21 cellular contexts compared by ENCODE assay signal in the genomic region with DNA sequence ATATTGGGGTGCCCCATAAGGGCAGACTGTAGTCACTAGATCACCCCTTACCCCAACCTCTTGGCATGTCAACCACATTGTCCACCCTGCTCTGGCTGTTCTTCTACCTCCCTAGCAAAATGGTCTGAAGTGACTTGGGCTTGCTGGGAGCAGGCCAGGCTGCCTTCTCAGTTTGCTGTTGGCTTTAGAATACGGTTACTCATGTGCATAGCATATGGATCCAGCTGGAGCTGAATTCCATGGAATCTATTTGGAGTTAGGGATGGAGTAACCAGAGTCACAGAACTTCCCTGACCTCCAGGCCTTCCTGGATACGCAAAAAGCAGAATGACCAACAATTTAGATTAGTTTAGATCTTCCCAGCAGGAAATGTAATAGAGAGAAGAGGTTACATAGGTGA. TPM values are rescaled to one million over a fixed set of nuclear protein-coding genes. Genes with fewer than 3 reads are reported as not detected.
DNase-seq lines count a peak whose midpoint lies in the region; ATAC-seq, FAIRE-seq and TF ChIP-seq lines count a peak whose summit lies in the region.
"Had no signal": no experiment of that assay in that cellular context is flagged by ENCODE, and none has a peak within 500 bp of the region (broad histone marks: within the 10 kb centered on the region; RNA-seq: fewer than 3 reads in every experiment).

No MANE protein-coding gene starts in this region.

- TF ChIP-seq CTCF in A549 (IDR thresholded peaks at IDR 0.05) (no peak), fibroblast of mammary gland (conservative IDR thresholded peaks at IDR 0.05; ENCODE audit: control insufficient read depth, insufficient read depth, low read depth, low read length) (no peak), osteoblast (IDR thresholded peaks at IDR 0.05; ENCODE audit: extremely low read depth, low read depth, low read length) (no peak)

- H4K20me1 ChIP-seq in osteoblast (ENCODE audit: insufficient read depth, low read length): no peaks in the 10 kb centered on the region

- H3K4me2 ChIP-seq in A549 (no peak overlapping the region), osteoblast (ENCODE audit: insufficient read depth, low read length) (no peak overlapping the region)

- ATAC-seq in A549: no peak

- peaks cover 17% of the 10 kb centered on the region for H3K27me3 Mint-ChIP-seq in activated T-cell treated with anti-CD3 and anti-CD28 coated beads, Interleukin-2, amount 50 U/mL, for 24 hours

- H3K4me3 ChIP-seq in A549 (no peak overlapping the region), fibroblast of mammary gland (ENCODE audit: control insufficient read depth, low read depth, low read length) (no peak overlapping the region), osteoblast (ENCODE audit: insufficient read depth, low read length) (no peak overlapping the region)
- H3K4me3 ChIP-seq: GM23248 had no signal

- no peak for DNase-seq in A549 (ENCODE audit: low read depth in 1 of 2, low spot score in 1 of 2)
- DNase-seq in GM12891 (ENCODE audit: insufficient read length, low spot score): no peak
- DNase-seq in fibroblast of mammary gland (ENCODE audit: low read depth): peak; percentile 48
- peak; percentile 74 for DNase-seq in osteoblast (ENCODE audit: insufficient read length, low spot score, missing footprints)
- DNase-seq in activated T-cell treated with anti-CD3 and anti-CD28 coated beads, Interleukin-2, amount 50 U/mL, for 24 hours: no peak
- DNase-seq in HUDEP-2 (lab: John Stamatoyannopoulos, UW; ENCODE audit: unreplicated experiment in 76 of 76): no peak
- no peak for DNase-seq in 8988T
- DNase-seq in superior temporal gyrus (ENCODE audit: extremely low spot score): no peak
- DNase-seq: COR-L47, DMS53, GM23248, KBM-7, NCI-H1048, NCI-H1436 treated with DMSO at 0.1 percent for 48 hours, NCI-H2029 treated with DMSO at 0.1 percent for 48 hours, NCI-H2171 treated with DMSO at 0.1 percent for 48 hours, NCI-H510A, NCI-H774, RPMI8226, SIG-M5 had no signal

- H3K36me3 ChIP-seq in osteoblast (ENCODE audit: insufficient read depth, low read length): no peaks in the 10 kb centered on the region

- H3K4me1 ChIP-seq in A549: peaks cover 14% of the 10 kb centered on the region; the same call in 2 of the 3 replicates
- H3K4me1 ChIP-seq in osteoblast (ENCODE audit: insufficient read depth, low read length): no peaks in the 10 kb centered on the region

- no peak overlapping the region for H2AFZ ChIP-seq in osteoblast (ENCODE audit: low read length)
- H2AFZ ChIP-seq: GM23248 had no signal

- H3K36me3 Mint-ChIP-seq in activated T-cell treated with anti-CD3 and anti-CD28 coated beads, Interleukin-2, amount 50 U/mL, for 24 hours (ENCODE audit: low read depth): no peaks in the 10 kb centered on the region

- H3K27ac ChIP-seq in A549 (0 out of 6 replicates have a peak overlapping the region, but pooled peaks of 1 of the 2 experiments have one; percentile 4), osteoblast (ENCODE audit: low read depth, low read length) (no peak overlapping the region)
- H3K27ac ChIP-seq: GM23248 had no signal

- TF ChIP-seq POLR2A in A549 (IDR thresholded peaks at IDR 0.05; ENCODE audit: low read length): no peak
- no peak for TF ChIP-seq POLR2A in GM12891 (IDR thresholded peaks at IDR 0.05; ENCODE audit: low read depth, low read length)

- H3K9me3 ChIP-seq in A549: no peaks in the 10 kb centered on the region
- peaks cover 1% of the 10 kb centered on the region for H3K9me3 ChIP-seq in osteoblast (ENCODE audit: low read depth, low read length)

- FAIRE-seq in A549 (lab: Jason Lieb, UNC) (peak; percentile 51), GM12891 (lab: Jason Lieb, UNC) (peak; percentile 20)
- FAIRE-seq: A204.1 had no signal

- WGBS in A549 (ENCODE audit: missing lambda C conversion rate): 88% methylated on average over 2 of the region's 2 CpGs

- no peak for TF ChIP-seq RAD21 in A549 (conservative IDR thresholded peaks at IDR 0.05 in 1 of 2, IDR thresholded peaks at IDR 0.05 in 1 of 2)

- CTCF ChIA-PET in A549 (lab: Yijun Ruan, JAX): interaction anchor here (1.1 to 14.2 kb wide), 6 partner anchors 12 to 488 kb away, joined by 3 to 146 read pairs (median 4); no protein-coding TSS in a partner anchor

- no peaks in the 10 kb centered on the region for H3K4me1 Mint-ChIP-seq in activated T-cell treated with anti-CD3 and anti-CD28 coated beads, Interleukin-2, amount 50 U/mL, for 24 hours (ENCODE audit: low read depth)

- no peaks in the 10 kb centered on the region for H3K79me2 ChIP-seq in osteoblast (ENCODE audit: insufficient read depth, low read length)

- H3K27me3 ChIP-seq in osteoblast (ENCODE audit: insufficient read depth, low read length): peaks cover 34% of the 10 kb centered on the region

- POLR2A ChIA-PET in A549 (lab: Yijun Ruan, JAX): no interaction called here

- TF ChIP-seq EP300 in A549 (IDR thresholded peaks at IDR 0.05): no peak

- H3K27ac Mint-ChIP-seq in activated T-cell treated with anti-CD3 and anti-CD28 coated beads, Interleukin-2, amount 50 U/mL, for 24 hours: no peak overlapping the region

- H3K9me3 Mint-ChIP-seq in activated T-cell treated with anti-CD3 and anti-CD28 coated beads, Interleukin-2, amount 50 U/mL, for 24 hours: no peaks in the 10 kb centered on the region

- H3K4me3 Mint-ChIP-seq in activated T-cell treated with anti-CD3 and anti-CD28 coated beads, Interleukin-2, amount 50 U/mL, for 24 hours: no peak overlapping the region

TF ChIP-seq in A549, 52 proteins besides CTCF, POLR2A, EP300 and RAD21:
- TF ChIP-seq ZC3H11A (IDR thresholded peaks at IDR 0.05) (no peak), MAFK (IDR thresholded peaks at IDR 0.05; ENCODE audit: partially characterized antibody) (no peak), HOXB5 (CRISPR knock-in tag; IDR thresholded peaks at IDR 0.05) (no peak), ATOH8 (CRISPR knock-in tag; IDR thresholded peaks at IDR 0.05; ENCODE audit: low read depth) (no peak)

TF ChIP-seq in GM12891, 5 proteins besides CTCF, POLR2A, EP300 and RAD21:
- TF ChIP-seq TAF1 (IDR thresholded peaks at IDR 0.05; ENCODE audit: low read depth, low read length) (no peak), SPI1 (IDR thresholded peaks at IDR 0.05; ENCODE audit: low read depth, low read length) (no peak), POLR2AphosphoS5 (IDR thresholded peaks at IDR 0.05; ENCODE audit: low read depth, low read length) (no peak), PAX5 (IDR thresholded peaks at IDR 0.05; ENCODE audit: insufficient read depth, low read length, severe bottlenecking) (no peak), POU2F2 (IDR thresholded peaks at IDR 0.05; ENCODE audit: low read depth, low read length) (no peak)
TF ChIP-seq in GM12891: peak in this region for 0.

RNA-seq across cellular contexts. Expression of gene PKDCC, which starts 25.9 kb away (rescaled TPM):
- 30.0 and 42.9 TPM in 2 replicates for polyA plus RNA-seq in A549 (2011; rRNA removed)
- polyA plus RNA-seq in A549 (2012; cell fraction: cytosol; rRNA removed): 67.6 and 81.3 TPM in 2 replicates
- 257 and 275 TPM in 2 replicates for polyA plus RNA-seq in A549 (2012; cell fraction: nucleus; rRNA removed)
- polyA plus RNA-seq in A549 (2017; fragmentation: RNase III; extraction: RNeasy Plus Mini Kit Qiagen cat#74134 plus additional on column Dnase treatment): 64.5 to 99.1 TPM (median 82.4 TPM) in 3 replicates
- polyA minus RNA-seq in A549 (2011; rRNA and poly(A)+ RNA removed): 83.0 and 96.8 TPM in 2 replicates
- 1.3 TPM for polyA plus RNA-seq in GM12891 (2012; ENCODE audit: low read depth, missing spikeins)
- 1.2 and 4.0 TPM in 2 replicates for total RNA-seq in osteoblast

Comparison
In these comparisons a context has a peak if more than half of its experiments do, and no peak if none do; other contexts are left out.
1. DNase-seq: peak in fibroblast of mammary gland (single experiment) and osteoblast (single experiment); none in A549 (0 of 2), GM12891 (single experiment), activated T-cell treated with anti-CD3 and anti-CD28 coated beads, Interleukin-2, amount 50 U/mL, for 24 hours (single experiment), HUDEP-2 (0 of 76), 8988T (single experiment) and superior temporal gyrus (single experiment).